In the genomic region with DNA sequence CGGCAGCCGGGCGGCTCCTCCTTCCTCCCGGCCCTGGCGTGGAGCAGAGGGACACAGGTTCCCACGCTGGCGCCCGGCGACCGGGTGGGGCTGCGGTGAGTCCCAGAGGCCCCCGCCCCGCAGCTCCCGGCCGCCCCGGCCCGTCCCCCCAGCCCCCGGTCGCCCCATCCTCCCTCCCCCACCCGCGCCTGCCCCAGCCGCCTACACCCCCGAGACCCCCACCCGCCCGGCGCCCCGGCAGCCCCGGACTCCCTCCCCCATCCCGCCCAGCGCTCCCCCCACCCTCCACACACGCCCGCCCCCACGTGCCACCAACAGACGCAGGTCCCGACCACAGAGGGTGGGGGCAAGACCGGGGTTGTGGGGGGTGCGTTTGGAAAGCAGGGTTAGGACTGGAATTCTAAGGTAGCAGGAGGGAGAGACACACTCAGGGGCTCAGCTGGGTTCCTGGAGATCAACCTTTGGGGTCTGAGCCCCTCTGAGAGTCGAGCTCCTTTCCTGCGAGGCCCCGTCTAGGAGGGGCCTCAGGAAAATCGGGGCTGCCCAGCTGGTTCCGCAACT, we compare ENCODE assay signal across 8 cellular contexts. TPM values are rescaled to one million over a fixed set of nuclear protein-coding genes. Genes with fewer than 3 reads are reported as not detected.
DNase-seq lines count a peak whose midpoint lies in the region; ATAC-seq and TF ChIP-seq lines count a peak whose summit lies in the region.

No MANE protein-coding gene starts in this region.

- no peaks in the 10 kb centered on the region for H3K79me2 ChIP-seq in ACC112 (ENCODE audit: control insufficient read depth, insufficient read depth, low read length, unreplicated experiment)

- H2BK12ac ChIP-seq in mesenchymal stem cell (ENCODE audit: low read length in 2 of 2), result peak overlapping the region in 1 of 2 experiments; percentile 78

- intact Hi-C loops in ascending aorta (cut with DNase I), result loop anchor here (2.0 kb wide), 1 partner anchor 52 kb away; the partner anchor contains the start of genes PSMD13 and SIRT3

- peak overlapping the region; percentile 52 for H3K4me2 ChIP-seq in mesenchymal stem cell (ENCODE audit: low read length, poor library complexity, severe bottlenecking)

- H3K27me3 ChIP-seq in ACC112 (ENCODE audit: insufficient read depth, low read length) (peaks cover 5% of the 10 kb centered on the region; the same call in 1 of the 2 replicates), HUES48 (ENCODE audit: control insufficient read depth, insufficient read depth, low read length) (peaks cover 26% of the 10 kb centered on the region), ascending aorta (peaks cover 4% of the 10 kb centered on the region), mesenchymal stem cell (ENCODE audit: control insufficient read depth in 1 of 2, insufficient read depth in 1 of 2, low read length in 2 of 2) (peaks cover 11 to 37% of the 10 kb centered on the region in 2 experiments)

- no peak for TF ChIP-seq CTCF in ascending aorta (IDR thresholded peaks at IDR 0.05)

- no peak overlapping the region for H2BK5ac ChIP-seq in mesenchymal stem cell (ENCODE audit: low read depth, low read length, poor library complexity, severe bottlenecking)

- H3K79me1 ChIP-seq in mesenchymal stem cell (replicated peaks; ENCODE audit: low read length, poor library complexity, severe bottlenecking), result peaks cover 9% of the 10 kb centered on the region

- H2BK120ac ChIP-seq in mesenchymal stem cell (ENCODE audit: low read depth, low read length), result peak overlapping the region; percentile 67

- peak overlapping the region; percentile 88 for H3K4me3 ChIP-seq in ACC112 (ENCODE audit: low read depth, low read length)
- H3K4me3 ChIP-seq in HUES48 (ENCODE audit: low read depth, low read length), result peak overlapping the region; percentile 49; the same call in 1 of the 2 replicates
- peak overlapping the region; percentile 69 to 97 for H3K4me3 ChIP-seq in ascending aorta
- peak overlapping the region; percentile 49 to 66 for H3K4me3 ChIP-seq in mesenchymal stem cell (ENCODE audit: insufficient read depth in 1 of 2, low read depth in 1 of 2, low read length in 2 of 2)

- WGBS in mesenchymal stem cell, result 40% methylated on average over 9 of the region's 42 CpGs

- H3K9me3 ChIP-seq in HUES48 (ENCODE audit: control insufficient read depth, insufficient read depth, low read length) (no peaks in the 10 kb centered on the region), ascending aorta (no peaks in the 10 kb centered on the region), mesenchymal stem cell (ENCODE audit: control insufficient read depth, low read length) (no peaks in the 10 kb centered on the region)

- H3K27ac ChIP-seq in ACC112 (ENCODE audit: low read depth, low read length), result no peak overlapping the region
- no peak overlapping the region for H3K27ac ChIP-seq in HUES48 (ENCODE audit: low read depth, low read length)
- peak overlapping the region; percentile 57 to 59 for H3K27ac ChIP-seq in ascending aorta
- H3K27ac ChIP-seq in mesenchymal stem cell (ENCODE audit: low read length, poor library complexity, severe bottlenecking), result no peak overlapping the region

- peak overlapping the region in 1 of 2 experiments; percentile 42 for H3K18ac ChIP-seq in mesenchymal stem cell (ENCODE audit: low read depth in 1 of 2, low read length in 2 of 2)

- H2BK15ac ChIP-seq in mesenchymal stem cell (ENCODE audit: low read depth, poor library complexity, severe bottlenecking), result peak overlapping the region; percentile 15

- H3K4me1 ChIP-seq in ACC112 (ENCODE audit: control insufficient read depth, insufficient read depth, low read length, unreplicated experiment) (peaks cover 3% of the 10 kb centered on the region), HUES48 (ENCODE audit: control insufficient read depth, insufficient read depth, low read length) (peaks cover 13% of the 10 kb centered on the region), ascending aorta (peaks cover 8 to 14% of the 10 kb centered on the region in 2 donors), mesenchymal stem cell (ENCODE audit: control insufficient read depth, insufficient read depth, low read depth, low read length) (peaks cover 39% of the 10 kb centered on the region)

- H2AK5ac ChIP-seq in mesenchymal stem cell (ENCODE audit: low read length, severe bottlenecking), result peak overlapping the region; percentile 19

- H3K36me3 ChIP-seq in ACC112 (ENCODE audit: insufficient read depth, low read length) (no peaks in the 10 kb centered on the region), HUES48 (ENCODE audit: control insufficient read depth, insufficient read depth, low read length) (peaks cover 24% of the 10 kb centered on the region), ascending aorta (peaks cover 6 to 10% of the 10 kb centered on the region in 2 donors), mesenchymal stem cell (ENCODE audit: control insufficient read depth in 1 of 2, insufficient read depth in 2 of 2, low read depth in 1 of 2, low read length in 2 of 2) (peaks cover 0 to 40% of the 10 kb centered on the region in 2 experiments)

- no peak for ATAC-seq in HG02642 (IDR thresholded peaks at IDR 0.05; ENCODE audit: poor library complexity, unreplicated experiment)

- DNase-seq in ascending aorta (ENCODE audit: low spot score in 2 of 2), result peak in 1 of 2 donors; percentile 62
- DNase-seq in mesenchymal stem cell, result no peak
- DNase-seq in NCI-H146 (lab: John Stamatoyannopoulos, UW), result no peak
- no peak for DNase-seq in cerebellum (ENCODE audit: low spot score)
- DNase-seq in NOMO-1 treated with DMSO at 0.1 percent for 48 hours (lab: John Stamatoyannopoulos, UW; ENCODE audit: unreplicated experiment), result no peak

- H3K4ac ChIP-seq in mesenchymal stem cell (ENCODE audit: low read depth in 1 of 2, low read length in 2 of 2), result peak overlapping the region in 1 of 2 experiments; percentile 59

- no peak overlapping the region for H3K23ac ChIP-seq in mesenchymal stem cell (ENCODE audit: low read length in 2 of 2)

- H4K8ac ChIP-seq in mesenchymal stem cell (ENCODE audit: low read length), result no peak overlapping the region

- H3K9ac ChIP-seq in HUES48 (ENCODE audit: low read depth, low read length), result no peak overlapping the region
- no peak overlapping the region for H3K9ac ChIP-seq in mesenchymal stem cell (ENCODE audit: low read length)

- H2AFZ ChIP-seq in ACC112 (ENCODE audit: low read length, unreplicated experiment), result peak overlapping the region; percentile 96
- no peak overlapping the region for H2AFZ ChIP-seq in mesenchymal stem cell (ENCODE audit: low read depth, low read length)

- H3K14ac ChIP-seq in mesenchymal stem cell (ENCODE audit: low read length in 2 of 2), result no peak overlapping the region

- H4K91ac ChIP-seq in mesenchymal stem cell (ENCODE audit: low read length), result no peak overlapping the region

RNA-seq across cellular contexts. Expression of gene PGGHG, which starts 0.3 kb away (rescaled TPM):
- total RNA-seq in ascending aorta, result 155 TPM
- polyA plus RNA-seq in mesenchymal stem cell (2013, experiment 1 of 2), result 35.9 TPM
- 33.3 TPM for polyA plus RNA-seq in mesenchymal stem cell (2013, experiment 2 of 2)
- 1.6 TPM for total RNA-seq in cerebellum

RNA-seq across cellular contexts. Expression of gene IFITM5, which starts 10.1 kb away (rescaled TPM):
- not detected for total RNA-seq in ascending aorta
- polyA plus RNA-seq in mesenchymal stem cell (2013, experiment 1 of 2), result not detected
- not detected for polyA plus RNA-seq in mesenchymal stem cell (2013, experiment 2 of 2)
- total RNA-seq in cerebellum, result not detected

RNA-seq across cellular contexts. Expression of gene NLRP6, which starts 11.0 kb away (rescaled TPM):
- total RNA-seq in ascending aorta, result not detected
- not detected for polyA plus RNA-seq in mesenchymal stem cell (2013, experiment 1 of 2)
- not detected for polyA plus RNA-seq in mesenchymal stem cell (2013, experiment 2 of 2)
- total RNA-seq in cerebellum, result not detected

RNA-seq across cellular contexts. Expression of gene IFITM2, which starts 18.4 kb away (rescaled TPM):
- 1,131 TPM for total RNA-seq in ascending aorta
- 1,548 TPM for polyA plus RNA-seq in mesenchymal stem cell (2013, experiment 1 of 2)
- 1,588 TPM for polyA plus RNA-seq in mesenchymal stem cell (2013, experiment 2 of 2)
- total RNA-seq in cerebellum, result 4.5 TPM

RNA-seq across cellular contexts. Expression of gene IFITM1, which starts 24.6 kb away (rescaled TPM):
- total RNA-seq in ascending aorta (650 TPM), cerebellum (33.8 TPM)
- 395 TPM for polyA plus RNA-seq in mesenchymal stem cell (2013, experiment 1 of 2)
- polyA plus RNA-seq in mesenchymal stem cell (2013, experiment 2 of 2), result 368 TPM

Comparison
In these comparisons a context has a peak if more than half of its experiments do, and no peak if none do; other contexts are left out.
1. H3K27ac ChIP-seq: peak in ascending aorta (2 of 2); none in ACC112 (single experiment), HUES48 (single experiment) and mesenchymal stem cell (single experiment).
2. RNA of gene PGGHG, which starts 0.3 kb away (total RNA-seq): 155 TPM in ascending aorta (single experiment); 1.6 TPM in cerebellum (single experiment); every median in the first group is over 10 times any median in the second.
3. Peak in every context shown above with its lines, with median percentiles within 50 percentile points of each other: H3K4me3 ChIP-seq.